In genomic region chr2:235347691-235348090, GRCh38 we compare ENCODE assay signal across 15 cellular contexts.
DNase-seq lines count a peak whose midpoint lies in the region; ATAC-seq and TF ChIP-seq lines count a peak whose summit lies in the region.
"Had no signal": no experiment of that assay in that cellular context is flagged by ENCODE, and none has a peak within 500 bp of the region (broad histone marks: within the 10 kb centered on the region; RNA-seq: fewer than 3 reads in every experiment).

No MANE protein-coding gene starts in this region.

- H3K4me1 ChIP-seq in breast epithelium (peaks cover 0 to 3% of the 10 kb centered on the region in 2 donors), RWPE2 (ENCODE audit: insufficient read depth, poor library complexity, severe bottlenecking) (peaks cover 8% of the 10 kb centered on the region), psoas muscle (no peaks in the 10 kb centered on the region)

- intact Hi-C loops in MCF 10A (cut with micrococcal nuclease), result no loop called here
- intact Hi-C loops in breast epithelium (cut with DNase I; ENCODE audit: low total_unique reads), result no loop called here
- intact Hi-C loops in psoas muscle (cut with DNase I), result no loop called here

- peaks cover 48% of the 10 kb centered on the region for H3K27me3 Mint-ChIP-seq in MCF 10A (ENCODE audit: insufficient read depth, unreplicated experiment)
- peaks cover 17 to 26% of the 10 kb centered on the region in 2 donors for H3K27me3 Mint-ChIP-seq in stimulated activated naive B cell treated with anti-CD40 and anti-IgM and Interleukin-4, amounts not matched to agents 10 μg/mL and 1 μg/mL and 100 μg/mL, for 72 hours

- POLR2A ChIA-PET in MCF 10A (lab: Yijun Ruan, JAX), result no interaction called here

- H3K27me3 ChIP-seq in breast epithelium (no peaks in the 10 kb centered on the region), RWPE2 (ENCODE audit: insufficient read depth, poor library complexity, severe bottlenecking) (no peaks in the 10 kb centered on the region), psoas muscle (ENCODE audit: insufficient read depth in 3 of 3, low read length in 2 of 3) (peaks cover 0 to 14% (median 0%) of the 10 kb centered on the region in 3 donors)

- H3K27ac ChIP-seq in breast epithelium (no peak overlapping the region), RWPE2 (ENCODE audit: poor library complexity, severe bottlenecking) (peak overlapping the region; percentile 9), psoas muscle (no peak overlapping the region)

- 76 to 83% (median 76%) methylated on average over 8 of the region's 8 CpGs for WGBS in psoas muscle, 3 donors

- peak; percentile 91 for DNase-seq in MCF 10A (ENCODE audit: unreplicated experiment)
- no peak for DNase-seq in breast epithelium (ENCODE audit: low spot score in 2 of 2)
- no peak for DNase-seq in RWPE2 (ENCODE audit: low spot score)
- peak; percentile 81 for DNase-seq in fibroblast of gingiva (ENCODE audit: low read depth)
- DNase-seq in psoas muscle, result no peak
- no peak for DNase-seq in stimulated activated naive B cell treated with anti-CD40 and anti-IgM and Interleukin-4, amounts not matched to agents 10 μg/mL and 1 μg/mL and 100 μg/mL, for 72 hours
- DNase-seq: activated CD4-positive, alpha-beta T cell treated with anti-CD3 and anti-CD28 coated beads, Interleukin-2, amount 50 U/mL, for 48 hours; activated naive CD8-positive, alpha-beta T cell treated with anti-CD3 and anti-CD28 coated beads for 36 hours; AML-193; naive thymus-derived CD4-positive, alpha-beta T cell; NCI-H1048; NCI-H774; stimulated activated CD4-positive, alpha-beta T cell treated with anti-CD3 and anti-CD28 coated beads, Interleukin-12 subunit alpha, Interleukin-12 subunit beta, amount 100 ng/mL, for 4 hours had no signal

- no peaks in the 10 kb centered on the region for H3K36me3 ChIP-seq in breast epithelium
- no peaks in the 10 kb centered on the region for H3K36me3 ChIP-seq in RWPE2 (ENCODE audit: low read depth)
- H3K36me3 ChIP-seq in psoas muscle (ENCODE audit: insufficient read depth in 1 of 2, low read depth in 1 of 2), result no peaks in the 10 kb centered on the region

- peaks cover 9% of the 10 kb centered on the region for H3K4me1 Mint-ChIP-seq in MCF 10A (ENCODE audit: insufficient read depth, unreplicated experiment)
- no peaks in the 10 kb centered on the region for H3K4me1 Mint-ChIP-seq in stimulated activated naive B cell treated with anti-CD40 and anti-IgM and Interleukin-4, amounts not matched to agents 10 μg/mL and 1 μg/mL and 100 μg/mL, for 72 hours
- H3K4me1 Mint-ChIP-seq: activated naive CD8-positive, alpha-beta T cell treated with anti-CD3 and anti-CD28 coated beads for 36 hours; naive thymus-derived CD4-positive, alpha-beta T cell had no signal

- ATAC-seq in RWPE2 (ENCODE audit: low read depth) (peak; percentile 76), GM19467 (IDR thresholded peaks at IDR 0.05; ENCODE audit: unreplicated experiment) (no peak), psoas muscle (no peak), HG03457 (IDR thresholded peaks at IDR 0.05; ENCODE audit: unreplicated experiment) (no peak)
- no peak for ATAC-seq in stimulated activated naive B cell treated with anti-CD40 and anti-IgM and Interleukin-4, amounts not matched to agents 10 μg/mL and 1 μg/mL and 100 μg/mL, for 72 hours (replicated peaks)
- ATAC-seq: naive thymus-derived CD4-positive, alpha-beta T cell had no signal

- BruUV-seq in MCF 10A (replicated peaks; lab: Mats Ljungman, UMichigan), result no TSS peak

- no peaks in the 10 kb centered on the region for H3K9me3 Mint-ChIP-seq in MCF 10A (ENCODE audit: unreplicated experiment)
- H3K9me3 Mint-ChIP-seq in stimulated activated naive B cell treated with anti-CD40 and anti-IgM and Interleukin-4, amounts not matched to agents 10 μg/mL and 1 μg/mL and 100 μg/mL, for 72 hours, result peaks cover 0 to 4% of the 10 kb centered on the region in 2 donors
- H3K9me3 Mint-ChIP-seq: activated naive CD8-positive, alpha-beta T cell treated with anti-CD3 and anti-CD28 coated beads for 36 hours had no signal

- no peak overlapping the region for H3K4me3 ChIP-seq in breast epithelium
- no peak overlapping the region for H3K4me3 ChIP-seq in RWPE2 (ENCODE audit: severe bottlenecking)
- no peak overlapping the region for H3K4me3 ChIP-seq in psoas muscle

- no peaks in the 10 kb centered on the region for H3K36me3 Mint-ChIP-seq in MCF 10A (ENCODE audit: insufficient read depth, unreplicated experiment)
- no peaks in the 10 kb centered on the region for H3K36me3 Mint-ChIP-seq in stimulated activated naive B cell treated with anti-CD40 and anti-IgM and Interleukin-4, amounts not matched to agents 10 μg/mL and 1 μg/mL and 100 μg/mL, for 72 hours
- H3K36me3 Mint-ChIP-seq: activated naive CD8-positive, alpha-beta T cell treated with anti-CD3 and anti-CD28 coated beads for 36 hours had no signal

- no peak overlapping the region for H3K4me3 Mint-ChIP-seq in MCF 10A (ENCODE audit: unreplicated experiment)
- H3K4me3 Mint-ChIP-seq in stimulated activated naive B cell treated with anti-CD40 and anti-IgM and Interleukin-4, amounts not matched to agents 10 μg/mL and 1 μg/mL and 100 μg/mL, for 72 hours, result no peak overlapping the region
- H3K4me3 Mint-ChIP-seq: activated naive CD8-positive, alpha-beta T cell treated with anti-CD3 and anti-CD28 coated beads for 36 hours; naive thymus-derived CD4-positive, alpha-beta T cell had no signal

- TF ChIP-seq POLR2A in breast epithelium (IDR thresholded peaks at IDR 0.05), result no peak

- no peak overlapping the region for H3K27ac Mint-ChIP-seq in MCF 10A (ENCODE audit: low read depth, unreplicated experiment)
- H3K27ac Mint-ChIP-seq in stimulated activated naive B cell treated with anti-CD40 and anti-IgM and Interleukin-4, amounts not matched to agents 10 μg/mL and 1 μg/mL and 100 μg/mL, for 72 hours, result no peak overlapping the region
- H3K27ac Mint-ChIP-seq: activated naive CD8-positive, alpha-beta T cell treated with anti-CD3 and anti-CD28 coated beads for 36 hours; naive thymus-derived CD4-positive, alpha-beta T cell had no signal

- CTCF ChIA-PET in MCF 10A (lab: Yijun Ruan, JAX), result interaction anchor here (0.6 kb wide), 1 partner anchor 63 kb away, joined by 3 read pairs; no protein-coding TSS in a partner anchor

- H3K9me3 ChIP-seq in breast epithelium (no peaks in the 10 kb centered on the region), RWPE2 (ENCODE audit: severe bottlenecking) (no peaks in the 10 kb centered on the region), psoas muscle (no peaks in the 10 kb centered on the region)

- TF ChIP-seq CTCF in MCF 10A (IDR thresholded peaks at IDR 0.05; ENCODE audit: unreplicated experiment) (no peak), breast epithelium (IDR thresholded peaks at IDR 0.05) (no peak), RWPE2 (IDR thresholded peaks at IDR 0.05; ENCODE audit: poor library complexity, severe bottlenecking) (no peak), psoas muscle (IDR thresholded peaks at IDR 0.05) (no peak)

Comparison
In these comparisons a context has a peak if more than half of its experiments do, and no peak if none do; other contexts are left out.
1. DNase-seq: peak in MCF 10A (single experiment) and fibroblast of gingiva (single experiment); none in breast epithelium (0 of 2), RWPE2 (single experiment), psoas muscle (0 of 2) and stimulated activated naive B cell treated with anti-CD40 and anti-IgM and Interleukin-4, amounts not matched to agents 10 μg/mL and 1 μg/mL and 100 μg/mL, for 72 hours (single experiment).